ENCODE assay signal across 12 cellular contexts in genomic region chr20:8527998-8528397, GRCh38.
DNase-seq lines count a peak whose midpoint lies in the region; ATAC-seq and TF ChIP-seq lines count a peak whose summit lies in the region.
"Had no signal": no experiment of that assay in that cellular context is flagged by ENCODE, and none has a peak within 500 bp of the region (broad histone marks: within the 10 kb centered on the region; RNA-seq: fewer than 3 reads in every experiment).

No MANE protein-coding gene starts in this region.

- H3K4me3 ChIP-seq in Caco-2 (ENCODE audit: low read depth, low read length) (no peak overlapping the region), transverse colon (no peak overlapping the region)
- H3K4me3 ChIP-seq: lung had no signal

- H3K4me1 Mint-ChIP-seq in Caco-2 (ENCODE audit: low read depth, unreplicated experiment) = no peaks in the 10 kb centered on the region
- no peaks in the 10 kb centered on the region for H3K4me1 Mint-ChIP-seq in activated T-helper 17 cell treated with anti-CD3 and anti-CD28 coated beads, Interleukin-2, amount 50 U/mL, for 72 hours
- H3K4me1 Mint-ChIP-seq: activated CD4-positive, alpha-beta memory T cell treated with anti-CD3 and anti-CD28 coated beads, Interleukin-2, amount 10 ng/mL, durations not matched to agents 7 days and 5 days had no signal

- BruUV-seq in Caco-2 (replicated peaks; lab: Mats Ljungman, UMichigan) = no TSS peak

- 35 to 77% methylated on average over 1 of the region's 1 CpG for WGBS in transverse colon (ENCODE audit: low coverage in 1 of 2), 2 donors

- H3K27me3 Mint-ChIP-seq in Caco-2 (ENCODE audit: insufficient read depth, unreplicated experiment) = no peaks in the 10 kb centered on the region
- no peaks in the 10 kb centered on the region for H3K27me3 Mint-ChIP-seq in activated T-helper 17 cell treated with anti-CD3 and anti-CD28 coated beads, Interleukin-2, amount 50 U/mL, for 72 hours
- H3K27me3 Mint-ChIP-seq: activated CD4-positive, alpha-beta memory T cell treated with anti-CD3 and anti-CD28 coated beads, Interleukin-2, amount 10 ng/mL, durations not matched to agents 7 days and 5 days; dendritic cell treated with granulocyte-macrophage colony-stimulating factor and Interleukin-4, amounts not matched to agents 40 ng/mL and 50 ng/mL, for 4 days had no signal

- no peaks in the 10 kb centered on the region for H3K9me3 Mint-ChIP-seq in Caco-2 (ENCODE audit: unreplicated experiment)
- H3K9me3 Mint-ChIP-seq in activated T-helper 17 cell treated with anti-CD3 and anti-CD28 coated beads, Interleukin-2, amount 50 U/mL, for 72 hours = no peaks in the 10 kb centered on the region
- H3K9me3 Mint-ChIP-seq: activated CD4-positive, alpha-beta memory T cell treated with anti-CD3 and anti-CD28 coated beads, Interleukin-2, amount 10 ng/mL, durations not matched to agents 7 days and 5 days; dendritic cell treated with granulocyte-macrophage colony-stimulating factor and Interleukin-4, amounts not matched to agents 40 ng/mL and 50 ng/mL, for 4 days had no signal

- H3K27ac ChIP-seq in transverse colon = no peak overlapping the region

- CTCF ChIA-PET in Caco-2 (lab: Charles Lee) = no interaction called here

- POLR2A ChIA-PET in Caco-2 (lab: Charles Lee) = no interaction called here

- TF ChIP-seq POLR2A in transverse colon (IDR thresholded peaks at IDR 0.05) = no peak

- ATAC-seq in HG03159 (IDR thresholded peaks at IDR 0.05; ENCODE audit: unreplicated experiment) = peak; percentile 77
- ATAC-seq in HG02678 (IDR thresholded peaks at IDR 0.05; ENCODE audit: unreplicated experiment) = no peak
- no peak for ATAC-seq in activated T-helper 17 cell treated with anti-CD3 and anti-CD28 coated beads, Interleukin-2, amount 50 U/mL, for 72 hours (replicated peaks)

- no peak for TF ChIP-seq EP300 in transverse colon (IDR thresholded peaks at IDR 0.05; ENCODE audit: low read depth)

- in situ Hi-C loops in transverse colon (cut with MboI; ENCODE audit: low pct_ligation_motif_present in 1 of 4, low pct_unique_long_range_greater_than_20kb in 1 of 4, low sequenced_read_pairs in 3 of 4) = no loop called here

- H3K36me3 Mint-ChIP-seq in Caco-2 (ENCODE audit: insufficient read depth, unreplicated experiment) = no peaks in the 10 kb centered on the region
- no peaks in the 10 kb centered on the region for H3K36me3 Mint-ChIP-seq in activated T-helper 17 cell treated with anti-CD3 and anti-CD28 coated beads, Interleukin-2, amount 50 U/mL, for 72 hours (ENCODE audit: low read depth)

- DNase-seq in GF-D8 (lab: John Stamatoyannopoulos, UW) (peak; percentile 65), RKO (ENCODE audit: low spot score) (peak; percentile 47), fibroblast of the conjunctiva (ENCODE audit: low read depth) (peak; percentile 72), Caco-2 (no peak), transverse colon (no peak)
- DNase-seq: activated CD4-positive, alpha-beta memory T cell treated with anti-CD3 and anti-CD28 coated beads, Interleukin-2, amount 10 ng/mL, durations not matched to agents 7 days and 5 days; NCI-H526 had no signal

- H3K36me3 ChIP-seq in Caco-2 (ENCODE audit: control insufficient read depth, insufficient read depth, low read length) = no peaks in the 10 kb centered on the region
- no peaks in the 10 kb centered on the region for H3K36me3 ChIP-seq in transverse colon

- H3K4me1 ChIP-seq in Caco-2 = 0 out of 2 replicates have a peak, but pooled peaks cover 5% of the 10 kb centered on the region
- H3K4me1 ChIP-seq in transverse colon = peaks cover 0 to 2% (median 0%) of the 10 kb centered on the region in 4 donors

- intact Hi-C loops in Caco-2 (cut with micrococcal nuclease; ENCODE audit: unreplicated experiment) = no loop called here
- intact Hi-C loops in transverse colon (cut with DNase I; ENCODE audit: low total_unique reads) = no loop called here

- no peaks in the 10 kb centered on the region for H3K27me3 ChIP-seq in Caco-2 (replicated peaks; ENCODE audit: control insufficient read depth, insufficient read depth, low read length)
- no peaks in the 10 kb centered on the region for H3K27me3 ChIP-seq in transverse colon

- no peak overlapping the region for H3K27ac Mint-ChIP-seq in Caco-2 (ENCODE audit: unreplicated experiment)
- H3K27ac Mint-ChIP-seq in activated T-helper 17 cell treated with anti-CD3 and anti-CD28 coated beads, Interleukin-2, amount 50 U/mL, for 72 hours = no peak overlapping the region
- H3K27ac Mint-ChIP-seq: activated CD4-positive, alpha-beta memory T cell treated with anti-CD3 and anti-CD28 coated beads, Interleukin-2, amount 10 ng/mL, durations not matched to agents 7 days and 5 days; dendritic cell treated with granulocyte-macrophage colony-stimulating factor and Interleukin-4, amounts not matched to agents 40 ng/mL and 50 ng/mL, for 4 days had no signal

- TF ChIP-seq CTCF in Caco-2 (IDR thresholded peaks at IDR 0.05; ENCODE audit: insufficient read depth in 1 of 2, low read depth in 1 of 2, low read length in 1 of 2, severe bottlenecking in 1 of 2, unreplicated experiment in 1 of 2) (no peak), transverse colon (IDR thresholded peaks at IDR 0.05) (no peak)

- no peaks in the 10 kb centered on the region for H3K9me3 ChIP-seq in Caco-2
- no peaks in the 10 kb centered on the region for H3K9me3 ChIP-seq in transverse colon

- no peak overlapping the region for H3K4me3 Mint-ChIP-seq in Caco-2 (ENCODE audit: unreplicated experiment)
- no peak overlapping the region for H3K4me3 Mint-ChIP-seq in activated T-helper 17 cell treated with anti-CD3 and anti-CD28 coated beads, Interleukin-2, amount 50 U/mL, for 72 hours
- H3K4me3 Mint-ChIP-seq: activated CD4-positive, alpha-beta memory T cell treated with anti-CD3 and anti-CD28 coated beads, Interleukin-2, amount 10 ng/mL, durations not matched to agents 7 days and 5 days; dendritic cell treated with granulocyte-macrophage colony-stimulating factor and Interleukin-4, amounts not matched to agents 40 ng/mL and 50 ng/mL, for 4 days had no signal

Comparison
In these comparisons a context has a peak if more than half of its experiments do, and no peak if none do; other contexts are left out.
1. DNase-seq: peak in GF-D8 (single experiment), RKO (single experiment) and fibroblast of the conjunctiva (single experiment); none in Caco-2 (0 of 2) and transverse colon (single experiment).